Comparison of ENCODE assay signal across 17 cellular contexts in the genomic region with DNA sequence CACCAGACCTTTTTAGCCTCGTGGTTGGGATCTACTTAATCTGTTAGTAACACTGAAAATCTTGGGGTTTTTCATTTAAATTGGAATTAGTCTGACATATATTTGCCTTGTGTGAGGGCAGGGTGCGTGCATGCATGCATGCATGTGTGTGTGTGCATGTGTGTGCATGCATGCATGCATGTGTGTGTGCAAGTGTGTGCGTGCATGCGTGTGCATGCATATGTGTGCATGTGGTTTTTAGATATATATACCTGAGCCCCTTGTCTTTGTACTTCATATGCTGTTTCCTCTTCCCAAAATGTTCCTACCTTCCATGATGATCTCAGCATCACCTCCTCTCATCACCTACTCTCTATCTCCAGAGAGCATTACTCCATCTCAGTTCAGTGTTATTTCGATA.
A peak's percentile ranks its signal among the peaks of the same experiment; 100 is the strongest.
DNase-seq lines count a peak whose midpoint lies in the region; TF ChIP-seq lines count a peak whose summit lies in the region.
"Had no signal": no experiment of that assay in that cellular context is flagged by ENCODE, and none has a peak within 500 bp of the region (broad histone marks: within the 10 kb centered on the region; RNA-seq: fewer than 3 reads in every experiment).

No MANE protein-coding gene starts in this region.

- H3K9me3 ChIP-seq in osteoblast (ENCODE audit: low read depth, low read length), result no peaks in the 10 kb centered on the region
- H3K9me3 ChIP-seq: Caco-2 had no signal

- H3K79me2 ChIP-seq in osteoblast (ENCODE audit: insufficient read depth, low read length), result no peaks in the 10 kb centered on the region

- H3K36me3 ChIP-seq in osteoblast (ENCODE audit: insufficient read depth, low read length), result no peaks in the 10 kb centered on the region
- H3K36me3 ChIP-seq: BLaER1 treated with 17β-estradiol and CSF1 and Interleukin-3, amounts not matched to agents 10 nM and 100 nM had no signal

- H2AFZ ChIP-seq in osteoblast (ENCODE audit: low read length), result no peak overlapping the region

- no peaks in the 10 kb centered on the region for H4K20me1 ChIP-seq in osteoblast (ENCODE audit: insufficient read depth, low read length)
- H4K20me1 ChIP-seq: BLaER1 treated with 17β-estradiol and CSF1 and Interleukin-3, amounts not matched to agents 10 nM and 100 nM had no signal

- H3K4me3 Mint-ChIP-seq in activated naive CD4-positive, alpha-beta T cell treated with anti-CD3 and anti-CD28 coated beads, Interleukin-2, amount 50 U/mL, for 24 hours, result no peak overlapping the region
- H3K4me3 Mint-ChIP-seq: B cell; CD4-positive, alpha-beta T cell; CD8-positive, alpha-beta T cell had no signal

- peak overlapping the region; percentile 20 for H3K27ac Mint-ChIP-seq in activated naive CD4-positive, alpha-beta T cell treated with anti-CD3 and anti-CD28 coated beads, Interleukin-2, amount 50 U/mL, for 24 hours
- H3K27ac Mint-ChIP-seq: B cell; CD4-positive, alpha-beta T cell; CD8-positive, alpha-beta T cell had no signal

- no peak for TF ChIP-seq CTCF in osteoblast (IDR thresholded peaks at IDR 0.05; ENCODE audit: extremely low read depth, low read depth, low read length)

- H3K4me2 ChIP-seq in osteoblast (ENCODE audit: insufficient read depth, low read length), result no peak overlapping the region
- H3K4me2 ChIP-seq: A549; BLaER1 treated with 17β-estradiol and CSF1 and Interleukin-3, amounts not matched to agents 10 nM and 100 nM had no signal

- no peaks in the 10 kb centered on the region for H3K4me1 Mint-ChIP-seq in activated naive CD4-positive, alpha-beta T cell treated with anti-CD3 and anti-CD28 coated beads, Interleukin-2, amount 50 U/mL, for 24 hours
- H3K4me1 Mint-ChIP-seq: B cell had no signal

- H3K27me3 Mint-ChIP-seq in activated naive CD4-positive, alpha-beta T cell treated with anti-CD3 and anti-CD28 coated beads, Interleukin-2, amount 50 U/mL, for 24 hours, result peaks cover 10% of the 10 kb centered on the region

- H3K36me3 Mint-ChIP-seq in activated naive CD4-positive, alpha-beta T cell treated with anti-CD3 and anti-CD28 coated beads, Interleukin-2, amount 50 U/mL, for 24 hours, result no peaks in the 10 kb centered on the region
- H3K36me3 Mint-ChIP-seq: CD8-positive, alpha-beta T cell had no signal

- DNase-seq in activated naive CD4-positive, alpha-beta T cell treated with anti-CD3 and anti-CD28 coated beads, Interleukin-2, amount 50 U/mL, for 16 hours, result no peak
- peak; percentile 34 for DNase-seq in osteoblast (ENCODE audit: insufficient read length, low spot score, missing footprints)
- no peak for DNase-seq in germinal center (ENCODE audit: low spot score)
- DNase-seq in hippocampal formation (lab: John Stamatoyannopoulos, UW), result no peak
- DNase-seq: AML-193; Caco-2; Calu3; CD4-positive, alpha-beta T cell; CD8-positive, alpha-beta T cell; DMS79 treated with DMSO at 0.1 percent for 48 hours; GF-D8 had no signal

- no peak overlapping the region for H3K27ac ChIP-seq in osteoblast (ENCODE audit: low read depth, low read length)
- H3K27ac ChIP-seq: 22Rv1; A549; BLaER1 treated with 17β-estradiol and CSF1 and Interleukin-3, amounts not matched to agents 10 nM and 100 nM; C4-2B had no signal

- H3K4me1 ChIP-seq in osteoblast (ENCODE audit: insufficient read depth, low read length), result no peaks in the 10 kb centered on the region
- H3K4me1 ChIP-seq: A549, Caco-2 had no signal

- no peak overlapping the region for H3K4me3 ChIP-seq in osteoblast (ENCODE audit: insufficient read depth, low read length)
- H3K4me3 ChIP-seq: A549; BLaER1 treated with 17β-estradiol and CSF1 and Interleukin-3, amounts not matched to agents 10 nM and 100 nM had no signal

- no peaks in the 10 kb centered on the region for H3K9me3 Mint-ChIP-seq in activated naive CD4-positive, alpha-beta T cell treated with anti-CD3 and anti-CD28 coated beads, Interleukin-2, amount 50 U/mL, for 24 hours
- H3K9me3 Mint-ChIP-seq: CD4-positive, alpha-beta T cell had no signal

- no peaks in the 10 kb centered on the region for H3K27me3 ChIP-seq in osteoblast (ENCODE audit: insufficient read depth, low read length)
- H3K27me3 ChIP-seq: BLaER1 treated with 17β-estradiol and CSF1 and Interleukin-3, amounts not matched to agents 10 nM and 100 nM had no signal
